17 cellular contexts compared by ENCODE assay signal in genomic region chr12:101551362-101552114, GRCh38. TPM values are rescaled to one million over a fixed set of nuclear protein-coding genes. Genes with fewer than 3 reads are reported as not detected.
DNase-seq lines count a peak whose midpoint lies in the region; ATAC-seq and TF ChIP-seq lines count a peak whose summit lies in the region.
"Had no signal": no experiment of that assay in that cellular context is flagged by ENCODE, and none has a peak within 500 bp of the region (broad histone marks: within the 10 kb centered on the region; RNA-seq: fewer than 3 reads in every experiment).

No MANE protein-coding gene starts in this region.

- H3K9me3 ChIP-seq in SJCRH30 (replicated peaks) = no peaks in the 10 kb centered on the region
- peaks cover 4% of the 10 kb centered on the region for H3K9me3 ChIP-seq in endodermal cell (ENCODE audit: control insufficient read depth, low read length)
- H3K9me3 ChIP-seq in neuronal stem cell (replicated peaks in 1 of 2; ENCODE audit: control insufficient read depth in 2 of 2, insufficient read depth in 1 of 2, low read depth in 1 of 2, low read length in 2 of 2) = no peaks in the 10 kb centered on the region

- peaks cover 22% of the 10 kb centered on the region for H3K9me3 Mint-ChIP-seq in endodermal cell
- H3K9me3 Mint-ChIP-seq in stimulated activated memory B cell treated with anti-CD40 and anti-IgM and Interleukin-4, amounts not matched to agents 10 μg/mL and 1 μg/mL and 100 μg/mL, for 72 hours = peaks cover 10% of the 10 kb centered on the region

- H3K4me1 Mint-ChIP-seq in endodermal cell = peaks cover 4% of the 10 kb centered on the region
- H3K4me1 Mint-ChIP-seq in stimulated activated memory B cell treated with anti-CD40 and anti-IgM and Interleukin-4, amounts not matched to agents 10 μg/mL and 1 μg/mL and 100 μg/mL, for 72 hours = no peaks in the 10 kb centered on the region
- H3K4me1 Mint-ChIP-seq: CD4-positive, CD25-positive, alpha-beta regulatory T cell had no signal

- ATAC-seq in stimulated activated memory B cell treated with anti-CD40 and anti-IgM and Interleukin-4, amounts not matched to agents 10 μg/mL and 1 μg/mL and 100 μg/mL, for 72 hours = peak; percentile 57
- ATAC-seq in foreskin keratinocyte = no peak
- no peak for ATAC-seq in HG02588 (IDR thresholded peaks at IDR 0.05; ENCODE audit: unreplicated experiment)

- peaks cover 13% of the 10 kb centered on the region for H3K4me1 ChIP-seq in SJCRH30
- no peaks in the 10 kb centered on the region for H3K4me1 ChIP-seq in endodermal cell (ENCODE audit: control insufficient read depth, insufficient read depth, low read length)
- H3K4me1 ChIP-seq in neuronal stem cell (ENCODE audit: control insufficient read depth in 2 of 2, insufficient read depth in 1 of 2, low read depth in 1 of 2, low read length in 2 of 2) = no peaks in the 10 kb centered on the region
- H3K4me1 ChIP-seq in foreskin keratinocyte = no peaks in the 10 kb centered on the region

- 71 to 73% methylated on average over 5 to 6 of the region's 6 CpGs for WGBS in endodermal cell (ENCODE audit: insufficient coverage in 1 of 2, insufficient read length in 1 of 2), 2 experiments
- WGBS in neuronal stem cell (ENCODE audit: extremely low coverage in 2 of 2, insufficient read length in 2 of 2, insufficient replicate concordance in 1 of 2), 2 donors = no CpG with 5 or more reads among the region's 6 CpGs

- H2AK5ac ChIP-seq in neuronal stem cell (ENCODE audit: low read depth, low read length) = no peak overlapping the region

- H3K27me3 Mint-ChIP-seq in endodermal cell (ENCODE audit: insufficient read depth) = no peaks in the 10 kb centered on the region
- peaks cover 32% of the 10 kb centered on the region for H3K27me3 Mint-ChIP-seq in stimulated activated memory B cell treated with anti-CD40 and anti-IgM and Interleukin-4, amounts not matched to agents 10 μg/mL and 1 μg/mL and 100 μg/mL, for 72 hours

- H3K23ac ChIP-seq in neuronal stem cell (ENCODE audit: low read depth, low read length, poor library complexity) = no peak overlapping the region

- H3K27ac ChIP-seq in SJCRH30 (peak overlapping the region; percentile 61), endodermal cell (ENCODE audit: low read depth, low read length) (no peak overlapping the region), neuronal stem cell (replicated peaks; ENCODE audit: low read length) (no peak overlapping the region), foreskin keratinocyte (no peak overlapping the region)

- no peaks in the 10 kb centered on the region for H3K36me3 ChIP-seq in SJCRH30
- H3K36me3 ChIP-seq in endodermal cell (ENCODE audit: control insufficient read depth, insufficient read depth, low read length) = no peaks in the 10 kb centered on the region
- H3K36me3 ChIP-seq in neuronal stem cell (replicated peaks in 1 of 2; ENCODE audit: control insufficient read depth in 2 of 2, insufficient read depth in 2 of 2, low read length in 2 of 2) = no peaks in the 10 kb centered on the region

- no peak overlapping the region for H3K27ac Mint-ChIP-seq in endodermal cell
- no peak overlapping the region for H3K27ac Mint-ChIP-seq in stimulated activated memory B cell treated with anti-CD40 and anti-IgM and Interleukin-4, amounts not matched to agents 10 μg/mL and 1 μg/mL and 100 μg/mL, for 72 hours
- H3K27ac Mint-ChIP-seq: CD4-positive, CD25-positive, alpha-beta regulatory T cell had no signal

- H4K8ac ChIP-seq in neuronal stem cell (ENCODE audit: low read depth, low read length) = no peak overlapping the region

- H3K4ac ChIP-seq in neuronal stem cell (ENCODE audit: low read length) = no peak overlapping the region

- no peak overlapping the region for H3K9ac ChIP-seq in endodermal cell (ENCODE audit: extremely low read depth, low read length, poor library complexity, severe bottlenecking)
- no peak overlapping the region for H3K9ac ChIP-seq in neuronal stem cell (ENCODE audit: low read depth, low read length, poor library complexity)

- H3K4me3 ChIP-seq in SJCRH30 (peak overlapping the region; percentile 38), endodermal cell (ENCODE audit: low read length) (no peak overlapping the region), neuronal stem cell (ENCODE audit: low read length in 2 of 2) (no peak overlapping the region)

- no peak overlapping the region for H3K18ac ChIP-seq in neuronal stem cell (ENCODE audit: low read length)

- no peak overlapping the region for H3K4me3 Mint-ChIP-seq in endodermal cell
- no peak overlapping the region for H3K4me3 Mint-ChIP-seq in stimulated activated memory B cell treated with anti-CD40 and anti-IgM and Interleukin-4, amounts not matched to agents 10 μg/mL and 1 μg/mL and 100 μg/mL, for 72 hours
- H3K4me3 Mint-ChIP-seq: CD4-positive, CD25-positive, alpha-beta regulatory T cell had no signal

- no peak overlapping the region for H2BK120ac ChIP-seq in neuronal stem cell (ENCODE audit: low read depth, low read length)

- H2BK12ac ChIP-seq in neuronal stem cell (ENCODE audit: low read length) = no peak overlapping the region

- no peak for DNase-seq in SJCRH30
- DNase-seq in endodermal cell = peak; percentile 57
- no peak for DNase-seq in neuronal stem cell (ENCODE audit: low spot score)
- no peak for DNase-seq in NCI-H345 treated with DMSO at 0.1 percent for 48 hours (lab: John Stamatoyannopoulos, UW; ENCODE audit: unreplicated experiment)
- DNase-seq in foreskin keratinocyte = no peak
- DNase-seq: CD4-positive, CD25-positive, alpha-beta regulatory T cell; COR-L47; H7; NCI-H1417; NCI-H187; NCI-H526 treated with DMSO at 0.1 percent for 48 hours had no signal

- H3K27me3 ChIP-seq in SJCRH30 (no peaks in the 10 kb centered on the region), endodermal cell (ENCODE audit: control insufficient read depth, insufficient read depth, low read length, poor library complexity, severe bottlenecking) (no peaks in the 10 kb centered on the region), neuronal stem cell (ENCODE audit: control insufficient read depth in 3 of 3, insufficient read depth in 3 of 3, low read depth in 1 of 3, low read length in 3 of 3) (no peaks in the 10 kb centered on the region), foreskin keratinocyte (no peaks in the 10 kb centered on the region)

- no peak overlapping the region for H2BK5ac ChIP-seq in neuronal stem cell (ENCODE audit: low read length)

- no peak overlapping the region for H2BK15ac ChIP-seq in neuronal stem cell (ENCODE audit: low read length)

- H3K14ac ChIP-seq in neuronal stem cell (ENCODE audit: low read length) = no peak overlapping the region

- peak overlapping the region; percentile 11 for H2AFZ ChIP-seq in neuronal stem cell (ENCODE audit: low read length)

- no peak overlapping the region for H4K91ac ChIP-seq in neuronal stem cell (ENCODE audit: low read depth, low read length, poor library complexity)

- no peak overlapping the region for H3K4me2 ChIP-seq in neuronal stem cell (ENCODE audit: insufficient read depth, low read length, poor library complexity, severe bottlenecking)

- no peaks in the 10 kb centered on the region for H3K36me3 Mint-ChIP-seq in endodermal cell (ENCODE audit: low read depth)
- peaks cover 7% of the 10 kb centered on the region for H3K36me3 Mint-ChIP-seq in stimulated activated memory B cell treated with anti-CD40 and anti-IgM and Interleukin-4, amounts not matched to agents 10 μg/mL and 1 μg/mL and 100 μg/mL, for 72 hours
- H3K36me3 Mint-ChIP-seq: CD4-positive, CD25-positive, alpha-beta regulatory T cell had no signal

- no peaks in the 10 kb centered on the region for H3K79me1 ChIP-seq in neuronal stem cell (ENCODE audit: low read depth, low read length)

- TF ChIP-seq CTCF in endodermal cell (conservative IDR thresholded peaks at IDR 0.05) (no peak), foreskin keratinocyte (conservative IDR thresholded peaks at IDR 0.05) (no peak)

RNA-seq across cellular contexts. Expression of gene MYBPC1, which starts 43.2 kb away (rescaled TPM):
- not detected in 2 replicates for total RNA-seq in SJCRH30 (2014; rRNA removed; shearing (Covaris generic))
- total RNA-seq in endodermal cell (not detected), foreskin keratinocyte (not detected in 2 replicates)
- polyA plus RNA-seq in endodermal cell (2013, experiment 1 of 2) = 5.2 TPM
- 5.9 TPM for polyA plus RNA-seq in endodermal cell (2013, experiment 2 of 2)
- polyA plus RNA-seq in neuronal stem cell (2013, experiment 1 of 2) = not detected
- polyA plus RNA-seq in neuronal stem cell (2013, experiment 2 of 2) = not detected
- not detected in 2 replicates for polyA plus RNA-seq in foreskin keratinocyte
- total RNA-seq: CD4-positive, CD25-positive, alpha-beta regulatory T cell; H7; HT1080; M059J; SK-MEL-5 had no signal
- polyA plus RNA-seq: BJ; CD4-positive, CD25-positive, alpha-beta regulatory T cell had no signal
